8 cellular contexts compared by ENCODE assay signal in the genomic region with DNA sequence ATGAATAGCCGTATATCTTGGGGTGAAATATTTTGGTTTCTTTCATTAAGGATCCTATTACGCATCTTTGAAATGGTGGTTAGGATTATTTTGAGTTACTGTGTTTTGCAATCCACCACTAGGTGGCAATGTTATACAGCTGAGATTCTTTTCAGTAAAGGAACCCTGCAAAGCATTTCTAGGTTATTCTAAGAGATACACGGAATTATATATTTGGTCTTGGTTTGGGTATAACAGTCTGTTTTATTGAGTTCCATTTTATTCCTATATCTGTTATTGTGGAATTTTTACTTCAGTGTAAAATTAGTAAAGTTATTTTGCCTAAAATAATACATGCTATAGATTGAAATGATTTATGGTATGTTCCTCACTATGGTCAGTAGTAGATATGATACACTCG.
A peak's percentile ranks its signal among the peaks of the same experiment; 100 is the strongest.
DNase-seq lines count a peak whose midpoint lies in the region; ATAC-seq and TF ChIP-seq lines count a peak whose summit lies in the region.

No MANE protein-coding gene starts in this region.

- TF ChIP-seq POLR2A in Peyer's patch (IDR thresholded peaks at IDR 0.05), result no peak

- DNase-seq in NCI-H510A treated with DMSO at 0.1 percent for 48 hours (lab: John Stamatoyannopoulos, UW), result peak; percentile 52
- DNase-seq in NCI-H510A (lab: John Stamatoyannopoulos, UW), result no peak
- DNase-seq in Peyer's patch, result no peak
- DNase-seq in endodermal cell, result no peak
- DNase-seq in naive thymus-derived CD4-positive, alpha-beta T cell, result peak in 7 of 9 donors; percentile 5 to 48 (median 37)
- DNase-seq in stimulated activated CD8-positive, alpha-beta memory T cell treated with anti-CD3 and anti-CD28 coated beads, Interleukin-4, amount 100 ng/mL, for 48 hours, result no peak

- WGBS in endodermal cell (ENCODE audit: insufficient coverage in 1 of 2, insufficient read length in 1 of 2), 2 experiments, result 51 to 54% methylated on average over 3 to 4 of the region's 4 CpGs

- H3K36me3 Mint-ChIP-seq in endodermal cell (ENCODE audit: low read depth), result no peaks in the 10 kb centered on the region
- no peaks in the 10 kb centered on the region for H3K36me3 Mint-ChIP-seq in naive thymus-derived CD4-positive, alpha-beta T cell

- no peak overlapping the region for H3K9ac ChIP-seq in endodermal cell (ENCODE audit: extremely low read depth, low read length, poor library complexity, severe bottlenecking)

- H3K4me1 ChIP-seq in Peyer's patch (no peaks in the 10 kb centered on the region), endodermal cell (ENCODE audit: control insufficient read depth, insufficient read depth, low read length) (no peaks in the 10 kb centered on the region)
- H3K4me1 ChIP-seq in naive thymus-derived CD4-positive, alpha-beta T cell (ENCODE audit: control insufficient read depth in 2 of 2, insufficient read depth in 2 of 2, low read length in 2 of 2), result no peaks in the 10 kb centered on the region

- no peak overlapping the region for H3K4me3 ChIP-seq in Peyer's patch
- H3K4me3 ChIP-seq in endodermal cell (ENCODE audit: low read length), result no peak overlapping the region
- no peak overlapping the region for H3K4me3 ChIP-seq in naive thymus-derived CD4-positive, alpha-beta T cell (ENCODE audit: low read length)

- peaks cover 24% of the 10 kb centered on the region for H3K27me3 Mint-ChIP-seq in endodermal cell (ENCODE audit: insufficient read depth)
- peaks cover 6 to 42% (median 22%) of the 10 kb centered on the region in 5 donors for H3K27me3 Mint-ChIP-seq in naive thymus-derived CD4-positive, alpha-beta T cell

- CTCF ChIA-PET in naive thymus-derived CD4-positive, alpha-beta T cell (lab: Charles Lee), result interaction anchor here (0.6 kb wide), 2 partner anchors 1381 to 1382 kb away, joined by 3 read pairs; no protein-coding TSS in a partner anchor

- H3K27ac ChIP-seq in Peyer's patch, result no peak overlapping the region
- H3K27ac ChIP-seq in endodermal cell (ENCODE audit: low read depth, low read length), result no peak overlapping the region
- H3K27ac ChIP-seq in naive thymus-derived CD4-positive, alpha-beta T cell (ENCODE audit: low read depth, low read length), result no peak overlapping the region

- H3K4me3 Mint-ChIP-seq in endodermal cell, result no peak overlapping the region
- H3K4me3 Mint-ChIP-seq in naive thymus-derived CD4-positive, alpha-beta T cell, result no peak overlapping the region

- H3K4me1 Mint-ChIP-seq in endodermal cell, result peaks cover 6% of the 10 kb centered on the region
- H3K4me1 Mint-ChIP-seq in naive thymus-derived CD4-positive, alpha-beta T cell, result no peaks in the 10 kb centered on the region

- H3K9me3 Mint-ChIP-seq in endodermal cell, result peaks cover 1% of the 10 kb centered on the region
- H3K9me3 Mint-ChIP-seq in naive thymus-derived CD4-positive, alpha-beta T cell, result no peaks in the 10 kb centered on the region

- TF ChIP-seq CTCF in Peyer's patch (IDR thresholded peaks at IDR 0.05), result peak; percentile 48 to 88 (median 82)
- peak; percentile 94 for TF ChIP-seq CTCF in endodermal cell (conservative IDR thresholded peaks at IDR 0.05)

- H3K9me3 ChIP-seq in Peyer's patch, result no peaks in the 10 kb centered on the region
- peaks cover 7% of the 10 kb centered on the region for H3K9me3 ChIP-seq in endodermal cell (ENCODE audit: control insufficient read depth, low read length)
- H3K9me3 ChIP-seq in naive thymus-derived CD4-positive, alpha-beta T cell (ENCODE audit: control insufficient read depth in 2 of 3, low read length in 3 of 3), result no peaks in the 10 kb centered on the region

- intact Hi-C loops in naive thymus-derived CD4-positive, alpha-beta T cell (cut with micrococcal nuclease), result loop anchor here (1.0 kb wide), 1 partner anchor 1382 kb away; no protein-coding TSS in a partner anchor

- H3K27ac Mint-ChIP-seq in endodermal cell, result no peak overlapping the region
- H3K27ac Mint-ChIP-seq in naive thymus-derived CD4-positive, alpha-beta T cell, result no peak overlapping the region

- POLR2A ChIA-PET in naive thymus-derived CD4-positive, alpha-beta T cell (lab: Charles Lee), result no interaction called here

- peak; percentile 83 for TF ChIP-seq RAD21 in Ishikawa (IDR thresholded peaks at IDR 0.05; ENCODE audit: low read depth)

- ATAC-seq in GM21526 (IDR thresholded peaks at IDR 0.05; ENCODE audit: low FRiP score, unreplicated experiment), result peak; percentile 85
- peak; percentile 66 for ATAC-seq in naive thymus-derived CD4-positive, alpha-beta T cell

- no peaks in the 10 kb centered on the region for H3K36me3 ChIP-seq in Peyer's patch
- H3K36me3 ChIP-seq in endodermal cell (ENCODE audit: control insufficient read depth, insufficient read depth, low read length), result no peaks in the 10 kb centered on the region
- no peaks in the 10 kb centered on the region for H3K36me3 ChIP-seq in naive thymus-derived CD4-positive, alpha-beta T cell (ENCODE audit: control insufficient read depth in 2 of 3, insufficient read depth in 3 of 3, low read length in 3 of 3)

- H3K27me3 ChIP-seq in Peyer's patch, result no peaks in the 10 kb centered on the region
- H3K27me3 ChIP-seq in endodermal cell (ENCODE audit: control insufficient read depth, insufficient read depth, low read length, poor library complexity, severe bottlenecking), result no peaks in the 10 kb centered on the region
- H3K27me3 ChIP-seq in naive thymus-derived CD4-positive, alpha-beta T cell (ENCODE audit: control insufficient read depth in 2 of 2, insufficient read depth in 2 of 2, low read length in 2 of 2), result no peaks in the 10 kb centered on the region

- no peak for TF ChIP-seq EP300 in Ishikawa (IDR thresholded peaks at IDR 0.05; ENCODE audit: borderline replicate concordance)

TF ChIP-seq in Ishikawa, 13 proteins besides CTCF, POLR2A, EP300 and RAD21:
- no peak for TF ChIP-seq NFIC (IDR thresholded peaks at IDR 0.05)

Comparison
In these comparisons a context has a peak if more than half of its experiments do, and no peak if none do; other contexts are left out.
1. DNase-seq: peak in NCI-H510A treated with DMSO at 0.1 percent for 48 hours (single experiment) and naive thymus-derived CD4-positive, alpha-beta T cell (7 of 9); none in NCI-H510A (single experiment), Peyer's patch (0 of 3), endodermal cell (single experiment) and stimulated activated CD8-positive, alpha-beta memory T cell treated with anti-CD3 and anti-CD28 coated beads, Interleukin-4, amount 100 ng/mL, for 48 hours (single experiment).